In genomic region chr5:93887678-93888077, GRCh38 we compare ENCODE assay signal across 19 cellular contexts.
DNase-seq lines count a peak whose midpoint lies in the region; ATAC-seq and TF ChIP-seq lines count a peak whose summit lies in the region.
"Had no signal": no experiment of that assay in that cellular context is flagged by ENCODE, and none has a peak within 500 bp of the region (broad histone marks: within the 10 kb centered on the region; RNA-seq: fewer than 3 reads in every experiment).

No MANE protein-coding gene starts in this region.

- H3K4me1 ChIP-seq in heart right ventricle, result peaks cover 0 to 16% (median 0%) of the 10 kb centered on the region in 9 donors

- DNase-seq in NCI-H1417 (lab: John Stamatoyannopoulos, UW) (peak in 2 of 3 experiments; percentile 28 to 50), NCI-H1417 treated with DMSO at 0.1 percent for 48 hours (lab: John Stamatoyannopoulos, UW) (no peak), DMS114 treated with DMSO at 0.1 percent for 48 hours (lab: John Stamatoyannopoulos, UW; ENCODE audit: unreplicated experiment) (peak; percentile 81), NCI-H2227 (lab: John Stamatoyannopoulos, UW; ENCODE audit: unreplicated experiment) (peak; percentile 30), left kidney (ENCODE audit: low read depth, low spot score) (peak; percentile 60), heart right ventricle (no peak)
- no peak for DNase-seq in stimulated activated CD4-positive, alpha-beta T cell treated with anti-CD3 and anti-CD28 coated beads, Interleukin-4, amount 100 ng/mL, for 4 hours
- DNase-seq: AML-193, GDM1, H7, NCI-H1092, NCI-H187, NCI-H226, NCI-H524, SW 1271 had no signal

- WGBS in heart right ventricle, 2 donors, result 82 to 86% methylated on average over 1 of the region's 1 CpG

- H3K4me3 ChIP-seq in heart right ventricle, result no peak overlapping the region

- H3K27ac ChIP-seq in heart right ventricle, result no peak overlapping the region
- H3K27ac ChIP-seq: 22Rv1, KMS-11 had no signal

- ATAC-seq in heart right ventricle (no peak), HG02642 (IDR thresholded peaks at IDR 0.05; ENCODE audit: poor library complexity, unreplicated experiment) (no peak)
- ATAC-seq: Panc1 had no signal

- H3K36me3 ChIP-seq in heart right ventricle, result no peaks in the 10 kb centered on the region

- H3K9me3 ChIP-seq in heart right ventricle, result no peaks in the 10 kb centered on the region

- H3K27me3 ChIP-seq in heart right ventricle, result no peaks in the 10 kb centered on the region

- intact Hi-C loops in heart right ventricle (cut with DNase I), result no loop called here

- no peak for TF ChIP-seq CTCF in heart right ventricle (IDR thresholded peaks at IDR 0.05)

Comparison
In these comparisons a context has a peak if more than half of its experiments do, and no peak if none do; other contexts are left out.
1. DNase-seq: peak in NCI-H1417 (2 of 3), DMS114 treated with DMSO at 0.1 percent for 48 hours (single experiment), NCI-H2227 (single experiment) and left kidney (single experiment); none in NCI-H1417 treated with DMSO at 0.1 percent for 48 hours (single experiment), heart right ventricle (0 of 2) and stimulated activated CD4-positive, alpha-beta T cell treated with anti-CD3 and anti-CD28 coated beads, Interleukin-4, amount 100 ng/mL, for 4 hours (0 of 2).